In genomic region chr18:45838302-45839070, GRCh38 we compare ENCODE assay signal across 2 cellular contexts.
TF ChIP-seq lines count a peak whose summit lies in the region.

No MANE protein-coding gene starts in this region.

TF ChIP-seq in liver, 16 proteins besides CTCF, POLR2A, EP300 and RAD21 (continued from another document):
- no peak for TF ChIP-seq MAX (IDR thresholded peaks at IDR 0.05)
- TF ChIP-seq HNF4A (conservative IDR thresholded peaks at IDR 0.05), result no peak

TF ChIP-seq in HepG2, 621 proteins besides CTCF, POLR2A, EP300 and RAD21 (continued from another document):
- no peak for TF ChIP-seq E2F5 (CRISPR knock-in tag; conservative IDR thresholded peaks at IDR 0.05)
- TF ChIP-seq ZSCAN9 (CRISPR knock-in tag; IDR thresholded peaks at IDR 0.05; ENCODE audit: borderline replicate concordance), result no peak
- TF ChIP-seq ZNF674 (CRISPR knock-in tag; IDR thresholded peaks at IDR 0.05; ENCODE audit: low read depth), result no peak
- no peak for TF ChIP-seq SPEN (CRISPR knock-in tag; IDR thresholded peaks at IDR 0.05; ENCODE audit: low read depth)
- no peak for TF ChIP-seq ZNF598 (CRISPR knock-in tag; IDR thresholded peaks at IDR 0.05; ENCODE audit: borderline replicate concordance)
- no peak for TF ChIP-seq CBX5 (CRISPR knock-in tag; IDR thresholded peaks at IDR 0.05; ENCODE audit: borderline replicate concordance)
- TF ChIP-seq ZBTB26 (CRISPR knock-in tag; IDR thresholded peaks at IDR 0.05; ENCODE audit: borderline replicate concordance), result no peak
- TF ChIP-seq ZNF720 (CRISPR knock-in tag; IDR thresholded peaks at IDR 0.05), result no peak
- no peak for TF ChIP-seq PAF1 (CRISPR knock-in tag; IDR thresholded peaks at IDR 0.05)
